17 cellular contexts compared by ENCODE assay signal in the genomic region with DNA sequence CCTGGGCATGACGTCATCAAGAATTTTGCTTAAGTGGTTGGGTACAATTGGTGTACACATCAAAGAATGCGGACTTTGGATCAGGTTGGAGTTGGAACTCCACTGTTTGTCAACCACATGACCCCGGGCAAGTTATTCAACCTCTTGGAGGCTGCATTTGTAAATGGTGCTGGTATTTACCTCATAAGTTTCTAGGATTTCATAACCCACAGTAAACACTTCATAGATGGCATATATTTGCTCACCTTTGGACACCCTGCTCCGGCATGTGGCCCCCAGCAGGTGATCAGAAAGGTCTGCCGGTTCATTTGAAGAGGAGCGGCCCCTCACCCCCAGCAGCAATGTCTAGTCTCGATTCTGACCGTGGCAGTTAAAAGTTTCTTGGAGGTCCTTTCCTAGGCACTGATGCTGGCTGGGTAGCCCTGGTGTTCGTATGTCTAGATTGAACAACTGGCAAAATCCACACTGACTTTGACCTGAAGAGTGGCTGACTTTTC.
DNase-seq lines count a peak whose midpoint lies in the region; ATAC-seq and TF ChIP-seq lines count a peak whose summit lies in the region.
"Had no signal": no experiment of that assay in that cellular context is flagged by ENCODE, and none has a peak within 500 bp of the region (broad histone marks: within the 10 kb centered on the region; RNA-seq: fewer than 3 reads in every experiment).

No MANE protein-coding gene starts in this region.

- no peak for TF ChIP-seq CTCF in PC-9 (conservative IDR thresholded peaks at IDR 0.05)
- no peak for TF ChIP-seq CTCF in epithelial cell of proximal tubule (conservative IDR thresholded peaks at IDR 0.05; ENCODE audit: low read depth, low read length)
- TF ChIP-seq CTCF in transverse colon (IDR thresholded peaks at IDR 0.05) = no peak

- intact Hi-C loops in PC-9 (cut with micrococcal nuclease; ENCODE audit: unreplicated experiment) = loop anchor here (10.0 kb wide), 2 partner anchors 941 to 1341 kb away; no protein-coding TSS in a partner anchor
- intact Hi-C loops in naive thymus-derived CD4-positive, alpha-beta T cell (cut with micrococcal nuclease) = loop anchor here (10.0 kb wide), 2 partner anchors 541 to 609 kb away; no protein-coding TSS in a partner anchor
- intact Hi-C loops in transverse colon (cut with DNase I; ENCODE audit: low total_unique reads) = no loop called here

- peaks cover 0 to 4% (median 0%) of the 10 kb centered on the region in 11 donors for H3K9me3 Mint-ChIP-seq in naive thymus-derived CD4-positive, alpha-beta T cell
- H3K9me3 Mint-ChIP-seq: effector memory CD8-positive, alpha-beta T cell; HFFc6 had no signal

- peak overlapping the region in 5 of 9 donors; percentile 33 to 76 (median 64) for H3K27ac Mint-ChIP-seq in naive thymus-derived CD4-positive, alpha-beta T cell
- H3K27ac Mint-ChIP-seq: effector memory CD8-positive, alpha-beta T cell; HFFc6 had no signal

- CTCF ChIA-PET in PC-9 (lab: Charles Lee) = no interaction called here
- CTCF ChIA-PET in naive thymus-derived CD4-positive, alpha-beta T cell (lab: Charles Lee) = interaction anchor here (1.2 to 4.4 kb wide), 3 partner anchors 37 to 335 kb away, joined by 3 to 56 read pairs (median 4); no protein-coding TSS in a partner anchor

- no peaks in the 10 kb centered on the region for H3K79me2 ChIP-seq in PC-9 (ENCODE audit: low read depth)

- no TSS peak for BruUV-seq in PC-9 (replicated peaks; lab: Mats Ljungman, UMichigan)

- no peak overlapping the region for H2AFZ ChIP-seq in PC-9

- H3K4me2 ChIP-seq in PC-9 = peak overlapping the region; percentile 50

- peak overlapping the region in 1 of 10 donors; percentile 47 for H3K4me3 Mint-ChIP-seq in naive thymus-derived CD4-positive, alpha-beta T cell
- H3K4me3 Mint-ChIP-seq: effector memory CD8-positive, alpha-beta T cell; HFFc6 had no signal

- no peaks in the 10 kb centered on the region for H3K9me2 ChIP-seq in PC-9 (ENCODE audit: insufficient read depth)

- no peaks in the 10 kb centered on the region for H3K36me3 ChIP-seq in H7 (replicated peaks; ENCODE audit: control insufficient read depth, insufficient read depth, low read length)
- H3K36me3 ChIP-seq in PC-9 (ENCODE audit: low read depth) = no peaks in the 10 kb centered on the region
- H3K36me3 ChIP-seq in naive thymus-derived CD4-positive, alpha-beta T cell (ENCODE audit: control insufficient read depth in 2 of 3, insufficient read depth in 3 of 3, low read length in 3 of 3) = peaks cover 0 to 5% (median 0%) of the 10 kb centered on the region in 3 experiments
- H3K36me3 ChIP-seq in transverse colon = peaks cover 0 to 23% (median 1%) of the 10 kb centered on the region in 4 donors

- peak; percentile 10 for DNase-seq in H7
- peak in 1 of 2 experiments; percentile 94 for DNase-seq in PC-9
- DNase-seq in epithelial cell of proximal tubule (ENCODE audit: low read depth) = peak; percentile 46
- DNase-seq in naive thymus-derived CD4-positive, alpha-beta T cell = peak in 1 of 9 donors; percentile 20
- DNase-seq in hypothalamus (lab: John Stamatoyannopoulos, UW) = no peak
- DNase-seq in transverse colon = no peak
- DNase-seq: activated gamma-delta T cell; brain microvascular endothelial cell; DMS79 treated with DMSO at 0.1 percent for 48 hours; effector memory CD8-positive, alpha-beta T cell; HFFc6; OCI-M1; stimulated activated CD4-positive, alpha-beta T cell treated with anti-CD3 and anti-CD28 coated beads, Interleukin-15, amount 100 ng/mL, for 24 hours had no signal

- H3K27me3 ChIP-seq in H7 (ENCODE audit: control insufficient read depth, insufficient read depth, low read length) (no peaks in the 10 kb centered on the region), PC-9 (ENCODE audit: insufficient read depth, low read depth) (no peaks in the 10 kb centered on the region), transverse colon (no peaks in the 10 kb centered on the region)
- no peaks in the 10 kb centered on the region for H3K27me3 ChIP-seq in naive thymus-derived CD4-positive, alpha-beta T cell (ENCODE audit: control insufficient read depth in 2 of 2, insufficient read depth in 2 of 2, low read length in 2 of 2)
- H3K27me3 ChIP-seq: brain microvascular endothelial cell, suprapubic skin had no signal

- POLR2A ChIA-PET in PC-9 (lab: Charles Lee; ENCODE audit: unreplicated experiment) = no interaction called here
- POLR2A ChIA-PET in naive thymus-derived CD4-positive, alpha-beta T cell (lab: Charles Lee) = no interaction called here

- no peaks in the 10 kb centered on the region for H3K27me3 Mint-ChIP-seq in naive thymus-derived CD4-positive, alpha-beta T cell

- H3K4me1 ChIP-seq in PC-9 (replicated peaks; ENCODE audit: insufficient read depth) (peaks cover 23% of the 10 kb centered on the region), transverse colon (peaks cover 0 to 3% (median 0%) of the 10 kb centered on the region in 4 donors)
- no peaks in the 10 kb centered on the region for H3K4me1 ChIP-seq in naive thymus-derived CD4-positive, alpha-beta T cell (ENCODE audit: control insufficient read depth in 2 of 2, insufficient read depth in 2 of 2, low read length in 2 of 2)
- H3K4me1 ChIP-seq: suprapubic skin had no signal

- H3K27ac ChIP-seq in PC-9 = peak overlapping the region; percentile 15; the same call in 1 of the 2 replicates
- no peak overlapping the region for H3K27ac ChIP-seq in naive thymus-derived CD4-positive, alpha-beta T cell (ENCODE audit: low read depth, low read length)
- H3K27ac ChIP-seq in transverse colon = no peak overlapping the region
- H3K27ac ChIP-seq: brain microvascular endothelial cell, suprapubic skin, VCaP had no signal

- H3K36me3 Mint-ChIP-seq in naive thymus-derived CD4-positive, alpha-beta T cell = peaks cover 0 to 14% (median 9%) of the 10 kb centered on the region in 5 donors

- no peaks in the 10 kb centered on the region for H4K20me1 ChIP-seq in PC-9 (ENCODE audit: insufficient read depth)

- WGBS in transverse colon (ENCODE audit: low coverage in 1 of 2), 2 donors = 75 to 83% methylated on average over 4 to 9 of the region's 9 CpGs

- no peak for TF ChIP-seq EP300 in transverse colon (IDR thresholded peaks at IDR 0.05; ENCODE audit: low read depth)

- no peak overlapping the region for H3K4me3 ChIP-seq in H7 (ENCODE audit: insufficient read depth, low read depth, low read length)
- H3K4me3 ChIP-seq in PC-9 = no peak overlapping the region
- no peak overlapping the region for H3K4me3 ChIP-seq in epithelial cell of proximal tubule (ENCODE audit: low read depth, low read length)
- no peak overlapping the region for H3K4me3 ChIP-seq in naive thymus-derived CD4-positive, alpha-beta T cell (ENCODE audit: low read length)
- H3K4me3 ChIP-seq in transverse colon = no peak overlapping the region
- H3K4me3 ChIP-seq: suprapubic skin had no signal

- in situ Hi-C loops in transverse colon (cut with MboI; ENCODE audit: low pct_ligation_motif_present in 1 of 4, low pct_unique_long_range_greater_than_20kb in 1 of 4, low sequenced_read_pairs in 3 of 4) = loop anchor here in 3 of 4 donors (10.0 to 25.0 kb wide), 3 partner anchors 253 to 903 kb away; no protein-coding TSS in a partner anchor

- no peak for ATAC-seq in naive thymus-derived CD4-positive, alpha-beta T cell
- ATAC-seq in GM21367 (IDR thresholded peaks at IDR 0.05; ENCODE audit: unreplicated experiment) (no peak), HG02588 (IDR thresholded peaks at IDR 0.05; ENCODE audit: unreplicated experiment) (no peak)
- ATAC-seq: effector memory CD8-positive, alpha-beta T cell had no signal

- H3K4me1 Mint-ChIP-seq in naive thymus-derived CD4-positive, alpha-beta T cell = peaks cover 0 to 25% (median 17%) of the 10 kb centered on the region in 7 donors

- TF ChIP-seq POLR2A in transverse colon (IDR thresholded peaks at IDR 0.05) = no peak

- H3K9me3 ChIP-seq in PC-9 (ENCODE audit: insufficient read depth, low read depth) (no peaks in the 10 kb centered on the region), transverse colon (no peaks in the 10 kb centered on the region)
- no peaks in the 10 kb centered on the region for H3K9me3 ChIP-seq in naive thymus-derived CD4-positive, alpha-beta T cell (ENCODE audit: control insufficient read depth in 2 of 3, low read length in 3 of 3)
- H3K9me3 ChIP-seq: suprapubic skin had no signal

- peaks cover 22% of the 10 kb centered on the region for H3F3A ChIP-seq in PC-9 (ENCODE audit: insufficient read depth, low read depth)

Comparison
In these comparisons a context has a peak if more than half of its experiments do, and no peak if none do; other contexts are left out.
1. DNase-seq: peak in H7 (single experiment) and epithelial cell of proximal tubule (single experiment); none in hypothalamus (0 of 51) and transverse colon (single experiment).